In genomic region chr5:142770650-142771609, GRCh38 we compare ENCODE assay signal across 1 cellular context.
A peak's percentile ranks its signal among the peaks of the same experiment; 100 is the strongest.
TF ChIP-seq lines count a peak whose summit lies in the region.

No MANE protein-coding gene starts in this region.

TF ChIP-seq in HepG2, 621 proteins besides CTCF, POLR2A, EP300 and RAD21 (continued from another document):
- TF ChIP-seq NR2F6 (IDR thresholded peaks at IDR 0.05) = no peak
- peak; percentile 10; the same call in 1 of the 2 replicates for TF ChIP-seq NR2F6 (CRISPR knock-in tag; IDR thresholded peaks at IDR 0.05)
- 0 out of 2 replicates have a peak, but pooled peaks have one; percentile 32 for TF ChIP-seq NCOA1 (CRISPR knock-in tag; IDR thresholded peaks at IDR 0.05)
- peak; percentile 65; the same call in 1 of the 2 replicates for TF ChIP-seq ZNF567 (CRISPR knock-in tag; IDR thresholded peaks at IDR 0.05; ENCODE audit: borderline replicate concordance)
- 0 out of 2 replicates have a peak, but pooled peaks have one; percentile 26 for TF ChIP-seq ZNF703 (CRISPR knock-in tag; IDR thresholded peaks at IDR 0.05; ENCODE audit: borderline replicate concordance)
- 0 out of 2 replicates have a peak, but pooled peaks have one; percentile 23 for TF ChIP-seq KAT8 (CRISPR knock-in tag; IDR thresholded peaks at IDR 0.05)
- TF ChIP-seq KDM3A (CRISPR knock-in tag; IDR thresholded peaks at IDR 0.05; ENCODE audit: low read depth) = 0 out of 2 replicates have a peak, but pooled peaks have one; percentile 34
- peak; percentile 69; the same call in 1 of the 2 replicates for TF ChIP-seq ZNF879 (CRISPR knock-in tag; IDR thresholded peaks at IDR 0.05)
- TF ChIP-seq ZFP91 (CRISPR knock-in tag; IDR thresholded peaks at IDR 0.05; ENCODE audit: borderline replicate concordance) = peak; percentile 73
- TF ChIP-seq ZNF782 (CRISPR knock-in tag; IDR thresholded peaks at IDR 0.05; ENCODE audit: borderline replicate concordance) = peak; percentile 28; the same call in 1 of the 2 replicates
- peak; percentile 75 for TF ChIP-seq ZNF777 (CRISPR knock-in tag; IDR thresholded peaks at IDR 0.05)
- TF ChIP-seq MAZ (IDR thresholded peaks at IDR 0.05; ENCODE audit: borderline replicate concordance, low read depth, low read length) = no peak
- peak; percentile 49 for TF ChIP-seq MAZ (CRISPR knock-in tag; IDR thresholded peaks at IDR 0.05; ENCODE audit: low read depth)
- TF ChIP-seq FOXA3 (CRISPR knock-in tag; IDR thresholded peaks at IDR 0.05) = peak; percentile 32; the same call in 1 of the 2 replicates
- peak; percentile 63; the same call in 1 of the 2 replicates for TF ChIP-seq ZNF747 (CRISPR knock-in tag; IDR thresholded peaks at IDR 0.05; ENCODE audit: borderline replicate concordance)
- no peak for TF ChIP-seq NFYC (CRISPR knock-in tag; IDR thresholded peaks at IDR 0.05)
- TF ChIP-seq HNF4A (CRISPR knock-in tag; IDR thresholded peaks at IDR 0.05) = 0 out of 2 replicates have a peak, but pooled peaks have one; percentile 4
- TF ChIP-seq TSC22D2 (CRISPR knock-in tag; IDR thresholded peaks at IDR 0.05; ENCODE audit: borderline replicate concordance) = 0 out of 2 replicates have a peak, but pooled peaks have one; percentile 50
- TF ChIP-seq SAP130 (CRISPR knock-in tag; IDR thresholded peaks at IDR 0.05; ENCODE audit: low read depth) = peak; percentile 79
- TF ChIP-seq ZNF224 (CRISPR knock-in tag; IDR thresholded peaks at IDR 0.05) = peak; percentile 86; the same call in 1 of the 2 replicates
- peak; percentile 47; the same call in 1 of the 2 replicates for TF ChIP-seq ZNF816 (CRISPR knock-in tag; IDR thresholded peaks at IDR 0.05; ENCODE audit: borderline replicate concordance)
- TF ChIP-seq ZNF33B (CRISPR knock-in tag; IDR thresholded peaks at IDR 0.05) = 0 out of 2 replicates have a peak, but pooled peaks have one; percentile 63
- peak; percentile 26; the same call in 1 of the 2 replicates for TF ChIP-seq ZSCAN31 (CRISPR knock-in tag; IDR thresholded peaks at IDR 0.05; ENCODE audit: low read depth)
- TF ChIP-seq TARDBP (CRISPR knock-in tag; IDR thresholded peaks at IDR 0.05) = peak; percentile 37; the same call in 1 of the 2 replicates
- TF ChIP-seq TFE3 (CRISPR knock-in tag; IDR thresholded peaks at IDR 0.05) = no peak
- TF ChIP-seq HDAC1 (CRISPR knock-in tag; IDR thresholded peaks at IDR 0.05) = peak; percentile 62; the same call in 1 of the 2 replicates
- 0 out of 2 replicates have a peak, but pooled peaks have one; percentile 81 for TF ChIP-seq ZNF329 (CRISPR knock-in tag; IDR thresholded peaks at IDR 0.05; ENCODE audit: low read depth)
- 0 out of 2 replicates have a peak, but pooled peaks have one; percentile 45 for TF ChIP-seq ATF2 (CRISPR knock-in tag; IDR thresholded peaks at IDR 0.05)
- peak; percentile 61 for TF ChIP-seq TOPORS (CRISPR knock-in tag; IDR thresholded peaks at IDR 0.05)
- peak; percentile 78; the same call in 1 of the 2 replicates for TF ChIP-seq FOXC1 (CRISPR knock-in tag; IDR thresholded peaks at IDR 0.05; ENCODE audit: borderline replicate concordance)
- peak; percentile 59 for TF ChIP-seq AGO2 (optimal IDR thresholded peaks at IDR 0.05; ENCODE audit: low read depth, low read length)
- no peak for TF ChIP-seq HHEX (CRISPR knock-in tag; IDR thresholded peaks at IDR 0.05)
- TF ChIP-seq ZNF451 (CRISPR knock-in tag; IDR thresholded peaks at IDR 0.05) = 0 out of 2 replicates have a peak, but pooled peaks have one; percentile 43
- 0 out of 2 replicates have a peak, but pooled peaks have one; percentile 10 for TF ChIP-seq TBP (CRISPR knock-in tag; IDR thresholded peaks at IDR 0.05)
- TF ChIP-seq ZNF616 (CRISPR knock-in tag; IDR thresholded peaks at IDR 0.05; ENCODE audit: low read depth) = peak; percentile 59; the same call in 1 of the 2 replicates
- 0 out of 2 replicates have a peak, but pooled peaks have one; percentile 30 for TF ChIP-seq ZNF230 (CRISPR knock-in tag; IDR thresholded peaks at IDR 0.05)
- TF ChIP-seq ZNF564 (CRISPR knock-in tag; IDR thresholded peaks at IDR 0.05) = peak; percentile 70; the same call in 1 of the 2 replicates
- peak; percentile 77; the same call in 1 of the 2 replicates for TF ChIP-seq ZNF768 (CRISPR knock-in tag; IDR thresholded peaks at IDR 0.05)
- TF ChIP-seq TBX3 (IDR thresholded peaks at IDR 0.05; ENCODE audit: borderline replicate concordance) = no peak
- no peak for TF ChIP-seq PHB2 (IDR thresholded peaks at IDR 0.05; ENCODE audit: partially characterized antibody)
- peak; percentile 84 for TF ChIP-seq ZNF687 (CRISPR knock-in tag; IDR thresholded peaks at IDR 0.05)
- peak; percentile 53; the same call in 1 of the 2 replicates for TF ChIP-seq THAP8 (CRISPR knock-in tag; IDR thresholded peaks at IDR 0.05; ENCODE audit: borderline replicate concordance)
- no peak; the same call in 1 of the 2 replicates for TF ChIP-seq NFYB (CRISPR knock-in tag; IDR thresholded peaks at IDR 0.05)
- peak; percentile 26 for TF ChIP-seq ZFX (CRISPR knock-in tag; IDR thresholded peaks at IDR 0.05; ENCODE audit: low read depth)
- peak; percentile 63 for TF ChIP-seq XRCC5 (optimal IDR thresholded peaks at IDR 0.05; ENCODE audit: low read length)
- TF ChIP-seq ZNF788 (CRISPR knock-in tag; IDR thresholded peaks at IDR 0.05; ENCODE audit: borderline replicate concordance) = peak; percentile 71; the same call in 1 of the 2 replicates
- peak; percentile 42; the same call in 1 of the 2 replicates for TF ChIP-seq THAP11 (CRISPR knock-in tag; IDR thresholded peaks at IDR 0.05)
- TF ChIP-seq ZNF773 (CRISPR knock-in tag; IDR thresholded peaks at IDR 0.05; ENCODE audit: borderline replicate concordance) = peak; percentile 54; the same call in 1 of the 2 replicates
- peak; percentile 29; the same call in 1 of the 2 replicates for TF ChIP-seq ZC3H13 (CRISPR knock-in tag; IDR thresholded peaks at IDR 0.05)
- peak; percentile 49; the same call in 1 of the 2 replicates for TF ChIP-seq ERF (CRISPR knock-in tag; IDR thresholded peaks at IDR 0.05)
- TF ChIP-seq ZSCAN12 (CRISPR knock-in tag; IDR thresholded peaks at IDR 0.05) = 0 out of 2 replicates have a peak, but pooled peaks have one; percentile 40
